ENCODE assay signal across 9 cellular contexts in genomic region chr1:202571719-202572339, GRCh38.
DNase-seq lines count a peak whose midpoint lies in the region; ATAC-seq and TF ChIP-seq lines count a peak whose summit lies in the region.
"Had no signal": no experiment of that assay in that cellular context is flagged by ENCODE, and none has a peak within 500 bp of the region (broad histone marks: within the 10 kb centered on the region; RNA-seq: fewer than 3 reads in every experiment).

No MANE protein-coding gene starts in this region.

- 52 to 62% (median 57%) methylated on average over 3 of the region's 3 CpGs for WGBS in heart left ventricle, 4 donors

- H3K27me3 ChIP-seq in heart left ventricle (no peaks in the 10 kb centered on the region), adipocyte (replicated peaks; ENCODE audit: control insufficient read depth, insufficient read depth, low read length) (no peaks in the 10 kb centered on the region)

- TF ChIP-seq CTCF in heart left ventricle (IDR thresholded peaks at IDR 0.05): peak; percentile 54 to 85 (median 71)
- peak; percentile 92 for TF ChIP-seq CTCF in NB4 (IDR thresholded peaks at IDR 0.05; ENCODE audit: low read depth, low read length)

- DNase-seq in heart left ventricle (no peak), Right ventricle myocardium superior (no peak), NB4 (ENCODE audit: low read depth) (peak; percentile 62), adipocyte (ENCODE audit: low read depth) (peak; percentile 60), left colon (peak in 1 of 2 donors; percentile 26), hepatic stellate cell (ENCODE audit: low spot score) (no peak), NCI-H524 treated with DMSO at 0.1 percent for 48 hours (lab: John Stamatoyannopoulos, UW) (no peak)
- DNase-seq: activated naive CD8-positive, alpha-beta T cell treated with anti-CD3 and anti-CD28 coated beads, Interleukin-2, amount 10 ng/mL, durations not matched to agents 7 days and 5 days had no signal

- intact Hi-C loops in heart left ventricle (cut with DNase I) (loop anchor here in 7 of 10 donors (5.0 to 10.0 kb wide), 5 partner anchors 57 to 227 kb away; partner anchors contain the start of genes PPP1R12B (in 1 of the 7), SYT2 (in 1 of the 7) and UBE2T (in 1 of the 7)), Right ventricle myocardium superior (cut with DNase I) (no loop called here), left colon (cut with DNase I, micrococcal nuclease) (loop anchor here in 1 of 2 donors (10.0 kb wide), 1 partner anchor 67 kb away; no protein-coding TSS in a partner anchor)

- H3K4me1 ChIP-seq in heart left ventricle: peaks cover 0 to 81% (median 29%) of the 10 kb centered on the region in 12 donors
- peaks cover 47% of the 10 kb centered on the region for H3K4me1 ChIP-seq in adipocyte (ENCODE audit: control insufficient read depth, insufficient read depth, low read length)

- no peak overlapping the region for H3K4me3 ChIP-seq in heart left ventricle
- H3K4me3 ChIP-seq in NB4 (ENCODE audit: low read depth, low read length): no peak overlapping the region
- H3K4me3 ChIP-seq in adipocyte (ENCODE audit: low read length): no peak overlapping the region

- peak overlapping the region in 1 of 12 donors; percentile 78 for H3K27ac ChIP-seq in heart left ventricle

- peaks cover 0 to 97% (median 51%) of the 10 kb centered on the region in 9 donors for H3K36me3 ChIP-seq in heart left ventricle
- H3K36me3 ChIP-seq in adipocyte (ENCODE audit: control insufficient read depth, insufficient read depth, low read length, severe bottlenecking): peaks cover 25% of the 10 kb centered on the region

- no peak for ATAC-seq in heart left ventricle
- no peak for ATAC-seq in Right ventricle myocardium superior (ENCODE audit: poor library complexity)
- peak; percentile 70 for ATAC-seq in left colon
- ATAC-seq in HG03039 (IDR thresholded peaks at IDR 0.05; ENCODE audit: unreplicated experiment): no peak

- no peaks in the 10 kb centered on the region for H3K9me3 ChIP-seq in heart left ventricle
- H3K9me3 ChIP-seq in adipocyte (ENCODE audit: control insufficient read depth, low read length): no peaks in the 10 kb centered on the region

- no peak overlapping the region for H3K9ac ChIP-seq in adipocyte (ENCODE audit: low read length)

- TF ChIP-seq POLR2A in heart left ventricle (IDR thresholded peaks at IDR 0.05) (no peak), NB4 (IDR thresholded peaks at IDR 0.05; ENCODE audit: extremely low read depth, insufficient read length) (no peak)

Comparison
In these comparisons a context has a peak if more than half of its experiments do, and no peak if none do; other contexts are left out.
1. DNase-seq: peak in NB4 (single experiment) and adipocyte (single experiment); none in heart left ventricle (0 of 5), Right ventricle myocardium superior (single experiment), hepatic stellate cell (single experiment) and NCI-H524 treated with DMSO at 0.1 percent for 48 hours (single experiment).